Comparison of ENCODE assay signal across 1 cellular context in the genomic region with DNA sequence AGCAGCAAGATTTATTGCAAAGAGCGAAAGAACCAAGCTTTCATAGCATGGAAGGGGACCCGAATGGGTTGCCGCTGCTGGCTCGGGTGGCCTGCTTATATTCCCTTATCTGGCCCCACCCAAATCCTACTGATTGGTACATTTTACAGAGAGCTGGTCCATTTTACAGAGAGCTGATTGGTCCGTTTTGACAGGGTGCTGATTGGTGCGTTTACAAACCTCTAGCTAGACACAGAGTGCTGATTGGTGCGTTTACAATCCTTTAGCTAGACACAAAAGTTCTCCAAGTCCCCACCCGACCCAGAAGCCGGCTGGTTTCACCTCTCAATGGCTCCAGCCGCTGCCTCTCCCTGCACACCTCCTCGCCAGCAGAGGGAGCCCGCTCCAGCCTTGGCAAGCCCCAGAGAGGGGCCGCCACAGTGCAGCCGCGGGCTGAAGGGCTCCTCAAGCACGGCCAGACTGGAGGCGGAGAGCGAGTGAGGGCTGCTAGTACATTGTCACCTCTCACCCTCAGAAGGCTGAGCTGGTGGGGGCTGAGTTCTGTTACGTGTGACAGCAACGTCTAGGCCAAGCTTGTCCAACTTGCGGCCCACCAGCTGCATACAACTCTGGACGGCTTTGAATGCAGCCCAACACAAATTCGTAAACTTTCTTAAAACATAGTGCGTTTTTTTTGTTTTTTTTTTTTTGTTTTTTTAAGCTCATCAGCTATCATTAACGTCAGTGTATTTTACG.
TF ChIP-seq lines count a peak whose summit lies in the region.

No MANE protein-coding gene starts in this region.

TF ChIP-seq in K562, 482 proteins besides CTCF, POLR2A, EP300 and RAD21 (continued from another document):
- TF ChIP-seq CBX1 (IDR thresholded peaks at IDR 0.05; ENCODE audit: low read depth) (peak; percentile 68), SAFB (IDR thresholded peaks at IDR 0.05; ENCODE audit: borderline replicate concordance, low read depth, low read length) (no peak), ZBTB33 (CRISPR knock-in tag; IDR thresholded peaks at IDR 0.05) (peak; percentile 62; the same call in 1 of the 2 replicates)
